In the genomic region with DNA sequence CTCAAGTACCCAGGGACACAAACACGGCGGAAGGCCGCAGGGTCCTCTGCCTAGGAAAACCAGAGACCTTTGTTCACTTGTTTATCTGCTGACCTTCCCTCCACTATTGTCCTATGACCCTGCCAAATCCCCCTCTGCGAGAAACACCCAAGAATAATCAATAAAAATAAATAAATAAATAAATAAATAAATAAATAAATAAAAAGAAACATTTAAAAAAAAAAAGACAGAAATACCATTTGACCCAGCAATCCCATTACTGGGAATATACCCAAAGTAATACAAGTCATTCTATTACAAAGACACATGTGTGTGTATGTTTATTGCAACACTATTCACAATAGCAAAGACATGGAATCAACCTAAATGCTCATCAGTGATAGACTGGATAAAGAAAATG, we compare ENCODE assay signal across 1 cellular context.
TF ChIP-seq lines count a peak whose summit lies in the region.

No MANE protein-coding gene starts in this region.

TF ChIP-seq in HEK293, 187 proteins besides CTCF, POLR2A, EP300 and RAD21 (continued from another document):
- TF ChIP-seq, protein P1, sequence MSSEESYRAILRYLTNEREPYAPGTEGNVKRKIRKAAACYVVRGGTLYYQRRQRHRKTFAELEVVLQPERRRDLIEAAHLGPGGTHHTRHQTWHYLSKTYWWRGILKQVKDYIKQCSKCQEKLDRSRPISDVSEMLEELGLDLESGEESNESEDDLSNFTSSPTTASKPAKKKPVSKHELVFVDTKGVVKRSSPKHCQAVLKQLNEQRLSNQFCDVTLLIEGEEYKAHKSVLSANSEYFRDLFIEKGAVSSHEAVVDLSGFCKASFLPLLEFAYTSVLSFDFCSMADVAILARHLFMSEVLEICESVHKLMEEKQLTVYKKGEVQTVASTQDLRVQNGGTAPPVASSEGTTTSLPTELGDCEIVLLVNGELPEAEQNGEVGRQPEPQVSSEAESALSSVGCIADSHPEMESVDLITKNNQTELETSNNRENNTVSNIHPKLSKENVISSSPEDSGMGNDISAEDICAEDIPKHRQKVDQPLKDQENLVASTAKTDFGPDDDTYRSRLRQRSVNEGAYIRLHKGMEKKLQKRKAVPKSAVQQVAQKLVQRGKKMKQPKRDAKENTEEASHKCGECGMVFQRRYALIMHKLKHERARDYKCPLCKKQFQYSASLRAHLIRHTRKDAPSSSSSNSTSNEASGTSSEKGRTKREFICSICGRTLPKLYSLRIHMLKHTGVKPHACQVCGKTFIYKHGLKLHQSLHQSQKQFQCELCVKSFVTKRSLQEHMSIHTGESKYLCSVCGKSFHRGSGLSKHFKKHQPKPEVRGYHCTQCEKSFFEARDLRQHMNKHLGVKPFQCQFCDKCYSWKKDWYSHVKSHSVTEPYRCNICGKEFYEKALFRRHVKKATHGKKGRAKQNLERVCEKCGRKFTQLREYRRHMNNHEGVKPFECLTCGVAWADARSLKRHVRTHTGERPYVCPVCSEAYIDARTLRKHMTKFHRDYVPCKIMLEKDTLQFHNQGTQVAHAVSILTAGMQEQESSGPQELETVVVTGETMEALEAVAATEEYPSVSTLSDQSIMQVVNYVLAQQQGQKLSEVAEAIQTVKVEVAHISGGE (tag by site-specific recombination; conservative IDR thresholded peaks at IDR 0.05; ENCODE audit: low read depth) = peak; percentile 85
- TF ChIP-seq ZNF266 (tag by site-specific recombination; IDR thresholded peaks at IDR 0.05; ENCODE audit: low read depth) = 0 out of 2 replicates have a peak, but pooled peaks have one; percentile 53
- TF ChIP-seq, protein P2, sequence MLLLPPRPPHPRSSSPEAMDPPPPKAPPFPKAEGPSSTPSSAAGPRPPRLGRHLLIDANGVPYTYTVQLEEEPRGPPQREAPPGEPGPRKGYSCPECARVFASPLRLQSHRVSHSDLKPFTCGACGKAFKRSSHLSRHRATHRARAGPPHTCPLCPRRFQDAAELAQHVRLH (tag by site-specific recombination; IDR thresholded peaks at IDR 0.05) = 0 out of 2 replicates have a peak, but pooled peaks have one; percentile 20
- TF ChIP-seq, protein P3, sequence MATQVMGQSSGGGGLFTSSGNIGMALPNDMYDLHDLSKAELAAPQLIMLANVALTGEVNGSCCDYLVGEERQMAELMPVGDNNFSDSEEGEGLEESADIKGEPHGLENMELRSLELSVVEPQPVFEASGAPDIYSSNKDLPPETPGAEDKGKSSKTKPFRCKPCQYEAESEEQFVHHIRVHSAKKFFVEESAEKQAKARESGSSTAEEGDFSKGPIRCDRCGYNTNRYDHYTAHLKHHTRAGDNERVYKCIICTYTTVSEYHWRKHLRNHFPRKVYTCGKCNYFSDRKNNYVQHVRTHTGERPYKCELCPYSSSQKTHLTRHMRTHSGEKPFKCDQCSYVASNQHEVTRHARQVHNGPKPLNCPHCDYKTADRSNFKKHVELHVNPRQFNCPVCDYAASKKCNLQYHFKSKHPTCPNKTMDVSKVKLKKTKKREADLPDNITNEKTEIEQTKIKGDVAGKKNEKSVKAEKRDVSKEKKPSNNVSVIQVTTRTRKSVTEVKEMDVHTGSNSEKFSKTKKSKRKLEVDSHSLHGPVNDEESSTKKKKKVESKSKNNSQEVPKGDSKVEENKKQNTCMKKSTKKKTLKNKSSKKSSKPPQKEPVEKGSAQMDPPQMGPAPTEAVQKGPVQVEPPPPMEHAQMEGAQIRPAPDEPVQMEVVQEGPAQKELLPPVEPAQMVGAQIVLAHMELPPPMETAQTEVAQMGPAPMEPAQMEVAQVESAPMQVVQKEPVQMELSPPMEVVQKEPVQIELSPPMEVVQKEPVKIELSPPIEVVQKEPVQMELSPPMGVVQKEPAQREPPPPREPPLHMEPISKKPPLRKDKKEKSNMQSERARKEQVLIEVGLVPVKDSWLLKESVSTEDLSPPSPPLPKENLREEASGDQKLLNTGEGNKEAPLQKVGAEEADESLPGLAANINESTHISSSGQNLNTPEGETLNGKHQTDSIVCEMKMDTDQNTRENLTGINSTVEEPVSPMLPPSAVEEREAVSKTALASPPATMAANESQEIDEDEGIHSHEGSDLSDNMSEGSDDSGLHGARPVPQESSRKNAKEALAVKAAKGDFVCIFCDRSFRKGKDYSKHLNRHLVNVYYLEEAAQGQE (tag by site-specific recombination; IDR thresholded peaks at IDR 0.05) = peak; percentile 59
